9 cellular contexts compared by ENCODE assay signal in genomic region chr5:123414975-123415374, GRCh38.
"Had no signal": no experiment of that assay in that cellular context is flagged by ENCODE, and none has a peak within 500 bp of the region (broad histone marks: within the 10 kb centered on the region; RNA-seq: fewer than 3 reads in every experiment).

No MANE protein-coding gene starts in this region.

- H3K9me3 Mint-ChIP-seq: activated CD8-positive, alpha-beta T cell treated with anti-CD3 and anti-CD28 coated beads for 36 hours; nephron; stimulated activated effector memory CD8-positive, alpha-beta T cell treated with anti-CD3 and anti-CD28 coated beads, Interleukin-12 subunit alpha, Interleukin-12 subunit beta, amount 100 ng/mL, for 72 hours had no signal

- H3K9me3 ChIP-seq: left ventricle myocardium inferior had no signal

- H3K27ac Mint-ChIP-seq: activated CD4-positive, alpha-beta T cell treated with anti-CD3 and anti-CD28 coated beads for 36 hours; activated CD8-positive, alpha-beta T cell treated with anti-CD3 and anti-CD28 coated beads for 36 hours; nephron had no signal

- H3K4me3 ChIP-seq: cardiac muscle cell, left ventricle myocardium inferior had no signal

- ATAC-seq: activated CD4-positive, alpha-beta T cell treated with anti-CD3 and anti-CD28 coated beads for 36 hours; activated CD8-positive, alpha-beta T cell treated with anti-CD3 and anti-CD28 coated beads for 36 hours; esophagus mucosa; stimulated activated effector memory CD8-positive, alpha-beta T cell treated with anti-CD3 and anti-CD28 coated beads, Interleukin-12 subunit alpha, Interleukin-12 subunit beta, amount 100 ng/mL, for 72 hours had no signal

- H3K27me3 Mint-ChIP-seq: activated CD4-positive, alpha-beta T cell treated with anti-CD3 and anti-CD28 coated beads for 36 hours; activated CD8-positive, alpha-beta T cell treated with anti-CD3 and anti-CD28 coated beads for 36 hours had no signal

- H3K27ac ChIP-seq: cardiac muscle cell, left ventricle myocardium inferior had no signal

- DNase-seq: activated CD4-positive, alpha-beta T cell treated with anti-CD3 and anti-CD28 coated beads for 36 hours; activated CD8-positive, alpha-beta T cell treated with anti-CD3 and anti-CD28 coated beads for 36 hours; left ventricle myocardium inferior; stimulated activated CD4-positive, alpha-beta T cell treated with anti-CD3 and anti-CD28 coated beads, Interleukin-12 subunit alpha, Interleukin-12 subunit beta, amount 100 ng/mL, for 4 hours; stimulated activated CD4-positive, alpha-beta T cell treated with anti-CD3 and anti-CD28 coated beads, Interleukin-2, amount 100 ng/mL, for 24 hours had no signal

- H3K27me3 ChIP-seq: cardiac muscle cell had no signal

- H3K4me3 Mint-ChIP-seq: activated CD4-positive, alpha-beta T cell treated with anti-CD3 and anti-CD28 coated beads for 36 hours; activated CD8-positive, alpha-beta T cell treated with anti-CD3 and anti-CD28 coated beads for 36 hours; nephron; stimulated activated effector memory CD8-positive, alpha-beta T cell treated with anti-CD3 and anti-CD28 coated beads, Interleukin-12 subunit alpha, Interleukin-12 subunit beta, amount 100 ng/mL, for 72 hours had no signal

- H3K4me1 Mint-ChIP-seq: nephron had no signal
